ENCODE assay signal across 18 cellular contexts in the genomic region with DNA sequence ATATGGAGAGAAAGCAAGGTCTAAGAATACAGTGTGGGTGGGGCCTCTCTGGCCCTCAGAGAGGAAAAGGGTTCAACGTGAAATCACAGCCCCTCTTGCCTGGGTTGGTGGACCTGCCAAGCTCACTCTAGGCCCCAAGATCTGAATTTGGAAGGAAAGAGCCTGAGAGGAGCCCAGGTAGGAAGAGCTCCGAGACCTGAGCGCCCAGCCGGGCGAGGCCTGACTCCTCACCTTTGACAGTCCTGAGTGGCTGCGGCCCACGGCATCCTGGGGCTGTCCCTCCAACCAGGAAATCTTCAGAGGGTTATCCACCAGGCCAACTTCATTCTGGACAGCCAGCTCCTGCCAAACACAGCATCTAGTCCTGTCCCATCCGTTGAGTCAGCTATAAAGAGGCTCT. TPM values are rescaled to one million over a fixed set of nuclear protein-coding genes. Genes with fewer than 3 reads are reported as not detected.
DNase-seq lines count a peak whose midpoint lies in the region; ATAC-seq and TF ChIP-seq lines count a peak whose summit lies in the region.
"Had no signal": no experiment of that assay in that cellular context is flagged by ENCODE, and none has a peak within 500 bp of the region (broad histone marks: within the 10 kb centered on the region; RNA-seq: fewer than 3 reads in every experiment).

No MANE protein-coding gene starts in this region.

- H3K27me3 Mint-ChIP-seq in natural killer cell treated with Interleukin-12 subunit alpha and Interleukin-12 subunit beta and Interleukin-15 and Interleukin-18, amount 100 ng/mL, for 72 hours, result no peaks in the 10 kb centered on the region
- H3K27me3 Mint-ChIP-seq in natural killer cell (ENCODE audit: low read depth in 2 of 2), result no peaks in the 10 kb centered on the region
- H3K27me3 Mint-ChIP-seq in T-helper 17 cell, result no peaks in the 10 kb centered on the region
- H3K27me3 Mint-ChIP-seq in naive B cell, result no peaks in the 10 kb centered on the region
- H3K27me3 Mint-ChIP-seq: CD4-positive, CD25-positive, alpha-beta regulatory T cell; CD8-positive, alpha-beta memory T cell; IgD-negative memory B cell had no signal

- peaks cover 9% of the 10 kb centered on the region for H3K36me3 Mint-ChIP-seq in natural killer cell treated with Interleukin-12 subunit alpha and Interleukin-12 subunit beta and Interleukin-15 and Interleukin-18, amount 100 ng/mL, for 72 hours
- peaks cover 6% of the 10 kb centered on the region for H3K36me3 Mint-ChIP-seq in natural killer cell
- H3K36me3 Mint-ChIP-seq in T-helper 17 cell (ENCODE audit: low read depth), result peaks cover 5% of the 10 kb centered on the region
- H3K36me3 Mint-ChIP-seq in naive B cell, result peaks cover 10 to 22% of the 10 kb centered on the region in 2 donors
- H3K36me3 Mint-ChIP-seq: IgD-negative memory B cell had no signal

- peaks cover 25 to 26% of the 10 kb centered on the region in 2 donors for H3K4me1 Mint-ChIP-seq in natural killer cell treated with Interleukin-12 subunit alpha and Interleukin-12 subunit beta and Interleukin-15 and Interleukin-18, amount 100 ng/mL, for 72 hours (ENCODE audit: low read depth in 2 of 2)
- peaks cover 34 to 51% of the 10 kb centered on the region in 2 donors for H3K4me1 Mint-ChIP-seq in natural killer cell
- H3K4me1 Mint-ChIP-seq in T-helper 17 cell, result peaks cover 17% of the 10 kb centered on the region
- H3K4me1 Mint-ChIP-seq in naive B cell, result peaks cover 40 to 49% (median 44%) of the 10 kb centered on the region in 3 donors

- H3K27me3 ChIP-seq in ascending aorta, result no peaks in the 10 kb centered on the region

- H3K36me3 ChIP-seq in ascending aorta, result peaks cover 56 to 68% of the 10 kb centered on the region in 2 donors

- H3K27ac Mint-ChIP-seq in natural killer cell treated with Interleukin-12 subunit alpha and Interleukin-12 subunit beta and Interleukin-15 and Interleukin-18, amount 100 ng/mL, for 72 hours, result no peak overlapping the region
- H3K27ac Mint-ChIP-seq in natural killer cell (no peak overlapping the region), T-helper 17 cell (peak overlapping the region; percentile 82), naive B cell (peak overlapping the region in 4 of 6 donors; percentile 11 to 90 (median 26))
- H3K27ac Mint-ChIP-seq: CD4-positive, CD25-positive, alpha-beta regulatory T cell had no signal

- no peak overlapping the region for H3K27ac ChIP-seq in ascending aorta

- H3K4me3 ChIP-seq in ascending aorta, result no peak overlapping the region
- H3K4me3 ChIP-seq: HAP-1 had no signal

- no peak for TF ChIP-seq CTCF in natural killer cell (IDR thresholded peaks at IDR 0.05)
- no peak for TF ChIP-seq CTCF in ascending aorta (IDR thresholded peaks at IDR 0.05)

- H3K9me3 Mint-ChIP-seq in natural killer cell treated with Interleukin-12 subunit alpha and Interleukin-12 subunit beta and Interleukin-15 and Interleukin-18, amount 100 ng/mL, for 72 hours, result no peaks in the 10 kb centered on the region
- H3K9me3 Mint-ChIP-seq in natural killer cell, result no peaks in the 10 kb centered on the region
- H3K9me3 Mint-ChIP-seq in naive B cell, result no peaks in the 10 kb centered on the region
- H3K9me3 Mint-ChIP-seq: CD4-positive, CD25-positive, alpha-beta regulatory T cell; CD8-positive, alpha-beta memory T cell; IgD-negative memory B cell had no signal

- intact Hi-C loops in natural killer cell (cut with micrococcal nuclease) (no loop called here), ascending aorta (cut with DNase I) (no loop called here)

- H3K9me3 ChIP-seq in T-helper 17 cell (ENCODE audit: control insufficient read depth, low read length, poor library complexity, severe bottlenecking) (no peaks in the 10 kb centered on the region), ascending aorta (no peaks in the 10 kb centered on the region)
- H3K9me3 ChIP-seq: HAP-1 had no signal

- no peak for ATAC-seq in natural killer cell treated with Interleukin-12 subunit alpha and Interleukin-12 subunit beta and Interleukin-15 and Interleukin-18, amount 100 ng/mL, for 72 hours
- ATAC-seq in natural killer cell (no peak), T-helper 17 cell (no peak), naive B cell (ENCODE audit: low read depth in 2 of 2) (no peak), GM21526 (IDR thresholded peaks at IDR 0.05; ENCODE audit: low FRiP score, unreplicated experiment) (no peak)
- ATAC-seq: HepG2 had no signal

- DNase-seq in natural killer cell treated with Interleukin-12 subunit alpha and Interleukin-12 subunit beta and Interleukin-15 and Interleukin-18, amount 100 ng/mL, for 72 hours (ENCODE audit: low spot score), result peak; percentile 22
- DNase-seq in natural killer cell (no peak), T-helper 17 cell (no peak), naive B cell (no peak), NCI-H187 treated with DMSO at 0.1 percent for 48 hours (lab: John Stamatoyannopoulos, UW) (no peak), ascending aorta (ENCODE audit: low spot score in 2 of 2) (no peak)
- DNase-seq: 8988T; C1 segment of cervical spinal cord; CD4-positive, CD25-positive, alpha-beta regulatory T cell; CD8-positive, alpha-beta memory T cell; COR-L47; DMS79; GDM1; GOT3 had no signal

- no peaks in the 10 kb centered on the region for H3K4me1 ChIP-seq in ascending aorta
- H3K4me1 ChIP-seq: HAP-1 had no signal

- H3K4me3 Mint-ChIP-seq in natural killer cell treated with Interleukin-12 subunit alpha and Interleukin-12 subunit beta and Interleukin-15 and Interleukin-18, amount 100 ng/mL, for 72 hours, result no peak overlapping the region
- H3K4me3 Mint-ChIP-seq in natural killer cell, result no peak overlapping the region
- H3K4me3 Mint-ChIP-seq in T-helper 17 cell, result no peak overlapping the region
- H3K4me3 Mint-ChIP-seq in naive B cell, result peak overlapping the region in 1 of 8 donors; percentile 73
- H3K4me3 Mint-ChIP-seq: CD4-positive, CD25-positive, alpha-beta regulatory T cell; CD8-positive, alpha-beta memory T cell had no signal

RNA-seq across cellular contexts. Expression of a gene that starts 3.7 kb away (rescaled TPM):
- total RNA-seq in natural killer cell treated with Interleukin-12 subunit alpha and Interleukin-12 subunit beta and Interleukin-15 and Interleukin-18, amount 100 ng/mL, for 72 hours, result under 1 TPM; 0.12 to 0.22 TPM
- total RNA-seq in natural killer cell (1 to 10 TPM in 1 of 3 donors, under 1 TPM in 2; 0.64 to 1.4 (median 0.80) TPM), T-helper 17 cell (1 to 10 TPM in 1 of 2 donors, under 1 TPM in 1; 0.89 to 1.2 TPM), ascending aorta (not detected)
- polyA plus RNA-seq in naive B cell (ENCODE audit: low read depth in 6 of 6), result 1 to 10 TPM in 1 of 6 donors, under 1 TPM in 3, not detected in 2; 0.20 to 1.1 (median 0.49) TPM

RNA-seq across cellular contexts. Expression of a gene that starts 9.6 kb away (rescaled TPM):
- total RNA-seq in natural killer cell treated with Interleukin-12 subunit alpha and Interleukin-12 subunit beta and Interleukin-15 and Interleukin-18, amount 100 ng/mL, for 72 hours, result 10 to 100 TPM in 1 of 2 donors, 1 to 10 TPM in 1; 9.1 to 14.4 TPM
- total RNA-seq in natural killer cell (10 to 100 TPM; 17.5 to 25.9 (median 25.9) TPM), T-helper 17 cell (10 to 100 TPM; 16.4 to 20.5 TPM), ascending aorta (26.4 TPM)
- 10 to 100 TPM; 22.8 to 40.4 (median 27.6) TPM for polyA plus RNA-seq in naive B cell (ENCODE audit: low read depth in 6 of 6)

RNA-seq across cellular contexts. Expression of a gene that starts 18.4 kb away (rescaled TPM):
- 10 to 100 TPM; 35.9 to 72.6 TPM for total RNA-seq in natural killer cell treated with Interleukin-12 subunit alpha and Interleukin-12 subunit beta and Interleukin-15 and Interleukin-18, amount 100 ng/mL, for 72 hours
- 10 to 100 TPM; 52.8 to 82.3 (median 72.0) TPM for total RNA-seq in natural killer cell
- total RNA-seq in T-helper 17 cell, result 10 to 100 TPM; 31.4 to 33.1 TPM
- polyA plus RNA-seq in naive B cell (ENCODE audit: low read depth in 6 of 6), result 10 to 100 TPM; 10.7 to 17.2 (median 12.1) TPM
- 6.0 TPM for total RNA-seq in ascending aorta

RNA-seq across cellular contexts. Expression of a gene that starts 33.4 kb away (rescaled TPM):
- 10 to 100 TPM; 17.2 to 39.1 TPM for total RNA-seq in natural killer cell treated with Interleukin-12 subunit alpha and Interleukin-12 subunit beta and Interleukin-15 and Interleukin-18, amount 100 ng/mL, for 72 hours
- 10 to 100 TPM; 16.4 to 19.7 (median 18.5) TPM for total RNA-seq in natural killer cell
- total RNA-seq in T-helper 17 cell, result 10 to 100 TPM; 19.5 to 22.7 TPM
- polyA plus RNA-seq in naive B cell (ENCODE audit: low read depth in 6 of 6), result 10 to 100 TPM in 5 of 6 donors, 1 to 10 TPM in 1; 9.5 to 27.7 (median 12.9) TPM
- 61.0 TPM for total RNA-seq in ascending aorta

RNA-seq across cellular contexts. Expression of a gene that starts 33.8 kb away (rescaled TPM):
- 10 to 100 TPM; 40.4 to 62.6 TPM for total RNA-seq in natural killer cell treated with Interleukin-12 subunit alpha and Interleukin-12 subunit beta and Interleukin-15 and Interleukin-18, amount 100 ng/mL, for 72 hours
- total RNA-seq in natural killer cell (10 to 100 TPM; 36.2 to 64.9 (median 50.0) TPM), T-helper 17 cell (10 to 100 TPM; 24.1 to 27.7 TPM), ascending aorta (26.2 TPM)
- polyA plus RNA-seq in naive B cell (ENCODE audit: low read depth in 6 of 6), result 10 to 100 TPM; 13.7 to 45.8 (median 28.7) TPM

Comparison
In these comparisons a context has a peak if more than half of its experiments do, and no peak if none do; other contexts are left out.
1. H3K27ac Mint-ChIP-seq: peak in T-helper 17 cell (single experiment) and naive B cell (4 of 6); none in natural killer cell treated with Interleukin-12 subunit alpha and Interleukin-12 subunit beta and Interleukin-15 and Interleukin-18, amount 100 ng/mL, for 72 hours (0 of 2) and natural killer cell (0 of 2).